ENCODE assay signal across 19 cellular contexts in genomic region chr3:179194931-179195330, GRCh38. TPM values are rescaled to one million over a fixed set of nuclear protein-coding genes. Genes with fewer than 3 reads are reported as not detected.
A peak's percentile ranks its signal among the peaks of the same experiment; 100 is the strongest.
DNase-seq lines count a peak whose midpoint lies in the region; ATAC-seq and TF ChIP-seq lines count a peak whose summit lies in the region.
"Had no signal": no experiment of that assay in that cellular context is flagged by ENCODE, and none has a peak within 500 bp of the region (broad histone marks: within the 10 kb centered on the region; RNA-seq: fewer than 3 reads in every experiment).

No MANE protein-coding gene starts in this region.

- H3K36me3 Mint-ChIP-seq in MCF 10A (ENCODE audit: insufficient read depth, unreplicated experiment): no peaks in the 10 kb centered on the region
- peaks cover 10% of the 10 kb centered on the region for H3K36me3 Mint-ChIP-seq in T-cell
- H3K36me3 Mint-ChIP-seq in immature natural killer cell: no peaks in the 10 kb centered on the region
- H3K36me3 Mint-ChIP-seq: activated naive CD4-positive, alpha-beta T cell treated with anti-CD3 and anti-CD28 coated beads, Interleukin-2, amount 50 U/mL, for 72 hours had no signal

- H3K4me3 Mint-ChIP-seq in MCF 10A (ENCODE audit: unreplicated experiment) (no peak overlapping the region), T-cell (no peak overlapping the region), immature natural killer cell (no peak overlapping the region)
- H3K4me3 Mint-ChIP-seq: brain; CD14-positive monocyte; dendritic cell treated with granulocyte-macrophage colony-stimulating factor and Interleukin-4, amounts not matched to agents 40 ng/mL and 50 ng/mL, for 4 days had no signal

- H3K27ac ChIP-seq in mammary epithelial cell (ENCODE audit: insufficient read depth, low read depth, low read length) (no peak overlapping the region), psoas muscle (peak overlapping the region; percentile 24), aorta (ENCODE audit: low read depth in 1 of 2, low read length in 2 of 2) (no peak overlapping the region), brain microvascular endothelial cell (no peak overlapping the region)
- H3K27ac ChIP-seq: epithelial cell of prostate had no signal

- H3K27ac Mint-ChIP-seq in MCF 10A (ENCODE audit: low read depth, unreplicated experiment) (peak overlapping the region; percentile 83), T-cell (peak overlapping the region; percentile 71 to 86), immature natural killer cell (peak overlapping the region in 4 of 6 donors; percentile 2 to 60 (median 32))
- H3K27ac Mint-ChIP-seq: activated naive CD4-positive, alpha-beta T cell treated with anti-CD3 and anti-CD28 coated beads, Interleukin-2, amount 50 U/mL, for 72 hours; dendritic cell treated with granulocyte-macrophage colony-stimulating factor and Interleukin-4, amounts not matched to agents 40 ng/mL and 50 ng/mL, for 4 days had no signal

- peaks cover 45% of the 10 kb centered on the region for H3K79me2 ChIP-seq in mammary epithelial cell (ENCODE audit: insufficient read depth, low read length)

- no peak overlapping the region for H3K9ac ChIP-seq in mammary epithelial cell (ENCODE audit: insufficient read depth, low read length)

- H3K27me3 ChIP-seq in mammary epithelial cell (ENCODE audit: insufficient read depth, low read length) (no peaks in the 10 kb centered on the region), psoas muscle (ENCODE audit: insufficient read depth in 3 of 3, low read length in 2 of 3) (no peaks in the 10 kb centered on the region), aorta (ENCODE audit: control insufficient read depth in 1 of 2, insufficient read depth in 2 of 2, low read length in 1 of 2) (no peaks in the 10 kb centered on the region), brain microvascular endothelial cell (replicated peaks) (no peaks in the 10 kb centered on the region)

- peaks cover 32% of the 10 kb centered on the region for H3K4me1 Mint-ChIP-seq in MCF 10A (ENCODE audit: insufficient read depth, unreplicated experiment)
- peaks cover 69 to 74% (median 69%) of the 10 kb centered on the region in 3 donors for H3K4me1 Mint-ChIP-seq in T-cell
- H3K4me1 Mint-ChIP-seq in immature natural killer cell: peaks cover 45 to 71% of the 10 kb centered on the region in 2 donors

- CTCF ChIA-PET in MCF 10A (lab: Yijun Ruan, JAX) (interaction anchor here (0.6 kb wide), 3 partner anchors 14 to 1764 kb away, joined by 3 to 6 read pairs (median 4); no protein-coding TSS in a partner anchor), mammary epithelial cell (lab: Charles Lee; ENCODE audit: low non-redundant PET) (no interaction called here), T-cell (lab: Charles Lee) (interaction anchor here (0.6 to 1.3 kb wide), 2 partner anchors 9 to 51 kb away, joined by 3 read pairs; no protein-coding TSS in a partner anchor)

- 45% methylated on average over 3 of the region's 4 CpGs for WGBS in mammary epithelial cell (ENCODE audit: low coverage, missing lambda C conversion rate)
- 12 to 31% (median 20%) methylated on average over 4 of the region's 4 CpGs for WGBS in psoas muscle, 3 donors
- 77 to 79% methylated on average over 4 of the region's 4 CpGs for WGBS in aorta, 2 donors

- no peak overlapping the region for H2AFZ ChIP-seq in mammary epithelial cell (ENCODE audit: low read depth, low read length)

- in situ Hi-C loops in mammary epithelial cell (cut with MboI; ENCODE audit: low sequenced_read_pairs in 2 of 2) (no loop called here), brain microvascular endothelial cell (cut with HindIII; ENCODE audit: low pct_ligation_motif_present, low sequenced_read_pairs) (no loop called here)

- no peaks in the 10 kb centered on the region for H4K20me1 ChIP-seq in mammary epithelial cell (ENCODE audit: insufficient read depth, low read length)

- no peak overlapping the region for H3K4me2 ChIP-seq in mammary epithelial cell (ENCODE audit: insufficient read depth, low read depth, low read length)

- POLR2A ChIA-PET in MCF 10A (lab: Yijun Ruan, JAX) (interaction anchor here (0.7 to 1.6 kb wide), 4 partner anchors 10 to 47 kb away, joined by 3 to 6 read pairs (median 5); partner anchors contain the start of gene PIK3CA), T-cell (lab: Charles Lee) (interaction anchor here (0.6 to 1.1 kb wide), 5 partner anchors 10 to 169 kb away, joined by 3 to 9 read pairs (median 4); no protein-coding TSS in a partner anchor)

- H3K9me3 Mint-ChIP-seq in MCF 10A (ENCODE audit: unreplicated experiment) (no peaks in the 10 kb centered on the region), T-cell (no peaks in the 10 kb centered on the region), immature natural killer cell (no peaks in the 10 kb centered on the region)
- H3K9me3 Mint-ChIP-seq: activated naive CD4-positive, alpha-beta T cell treated with anti-CD3 and anti-CD28 coated beads, Interleukin-2, amount 50 U/mL, for 72 hours; brain; dendritic cell treated with granulocyte-macrophage colony-stimulating factor and Interleukin-4, amounts not matched to agents 40 ng/mL and 50 ng/mL, for 4 days had no signal

- ATAC-seq in T-cell (replicated peaks in 1 of 4) (no peak), psoas muscle (no peak), aorta (ENCODE audit: low FRiP score) (no peak)

- H3K4me1 ChIP-seq in mammary epithelial cell (ENCODE audit: insufficient read depth, low read length) (peaks cover 3% of the 10 kb centered on the region), psoas muscle (peaks cover 33% of the 10 kb centered on the region), aorta (ENCODE audit: control insufficient read depth in 1 of 2, insufficient read depth in 2 of 2, low read length in 2 of 2) (peaks cover 4 to 10% of the 10 kb centered on the region in 2 donors)

- DNase-seq in MCF 10A (ENCODE audit: unreplicated experiment): no peak
- no peak for DNase-seq in mammary epithelial cell
- no peak for DNase-seq in T-cell
- DNase-seq in immature natural killer cell: no peak
- no peak for DNase-seq in psoas muscle
- no peak for DNase-seq in SW480 (ENCODE audit: low spot score)
- DNase-seq in aorta: no peak
- DNase-seq in brain microvascular endothelial cell: no peak
- DNase-seq: activated CD4-positive, alpha-beta T cell treated with anti-CD3 and anti-CD28 coated beads, Interleukin-2, amount 50 U/mL, for 4 hours; activated T-cell treated with anti-CD3 and anti-CD28 coated beads for 4 hours; foreskin melanocyte; NCI-H1436 treated with DMSO at 0.1 percent for 48 hours; stimulated activated CD4-positive, alpha-beta T cell treated with anti-CD3 and anti-CD28 coated beads, Interleukin-12 subunit alpha, Interleukin-12 subunit beta, amount 100 ng/mL, for 4 hours; SW 1271 had no signal

- no peaks in the 10 kb centered on the region for H3K9me3 ChIP-seq in mammary epithelial cell (replicated peaks; ENCODE audit: insufficient read depth, low read length)
- no peaks in the 10 kb centered on the region for H3K9me3 ChIP-seq in psoas muscle
- no peaks in the 10 kb centered on the region for H3K9me3 ChIP-seq in aorta (ENCODE audit: control insufficient read depth, low read length)

- dilution Hi-C loops in mammary epithelial cell (cut with HindIII; ENCODE audit: low sequenced_read_pairs): no loop called here

- TF ChIP-seq CTCF in MCF 10A (IDR thresholded peaks at IDR 0.05; ENCODE audit: unreplicated experiment) (no peak), mammary epithelial cell (conservative IDR thresholded peaks at IDR 0.05 in 1 of 2, IDR thresholded peaks at IDR 0.05 in 1 of 2; ENCODE audit: extremely low read depth in 1 of 2, insufficient read depth in 1 of 2, low read depth in 1 of 2, low read length in 2 of 2) (no peak), psoas muscle (IDR thresholded peaks at IDR 0.05) (no peak), brain microvascular endothelial cell (IDR thresholded peaks at IDR 0.05; ENCODE audit: low read depth, low read length, missing control alignments) (no peak)

- H3K36me3 ChIP-seq in mammary epithelial cell (ENCODE audit: insufficient read depth, low read length) (no peaks in the 10 kb centered on the region), psoas muscle (ENCODE audit: insufficient read depth in 1 of 2, low read depth in 1 of 2) (peaks cover 0 to 4% of the 10 kb centered on the region in 2 donors), aorta (ENCODE audit: control insufficient read depth in 1 of 2, insufficient read depth in 2 of 2, low read length in 1 of 2) (no peaks in the 10 kb centered on the region), brain microvascular endothelial cell (replicated peaks) (no peaks in the 10 kb centered on the region)

- no peaks in the 10 kb centered on the region for H3K27me3 Mint-ChIP-seq in MCF 10A (ENCODE audit: insufficient read depth, unreplicated experiment)
- no peaks in the 10 kb centered on the region for H3K27me3 Mint-ChIP-seq in T-cell
- peaks cover 0 to 3% (median 0%) of the 10 kb centered on the region in 3 donors for H3K27me3 Mint-ChIP-seq in immature natural killer cell (ENCODE audit: low read depth in 3 of 3)
- H3K27me3 Mint-ChIP-seq: dendritic cell treated with granulocyte-macrophage colony-stimulating factor and Interleukin-4, amounts not matched to agents 40 ng/mL and 50 ng/mL, for 4 days had no signal

- H3K4me3 ChIP-seq in mammary epithelial cell (replicated peaks in 1 of 3; ENCODE audit: insufficient read depth in 1 of 3, low read depth in 2 of 3, low read length in 3 of 3): no peak overlapping the region
- no peak overlapping the region for H3K4me3 ChIP-seq in psoas muscle
- H3K4me3 ChIP-seq in aorta (ENCODE audit: low read length in 2 of 2): no peak overlapping the region
- H3K4me3 ChIP-seq in brain microvascular endothelial cell (ENCODE audit: low read depth, low read length): no peak overlapping the region

- intact Hi-C loops in MCF 10A (cut with micrococcal nuclease): no loop called here
- intact Hi-C loops in mammary epithelial cell (cut with micrococcal nuclease): no loop called here
- intact Hi-C loops in psoas muscle (cut with DNase I): loop anchor here in 1 of 2 donors (5.0 kb wide), 1 partner anchor 43 kb away; no protein-coding TSS in a partner anchor
- intact Hi-C loops in aorta (cut with DNase I): no loop called here

- no TSS peak for BruUV-seq in MCF 10A (replicated peaks; lab: Mats Ljungman, UMichigan)
- BruUV-seq in mammary epithelial cell (replicated peaks; lab: Mats Ljungman, UMichigan): no TSS peak

RNA-seq across cellular contexts. Expression of gene PIK3CA, which starts 46.8 kb away (rescaled TPM):
- total RNA-seq in MCF 10A (2022) (18.1 and 20.7 TPM in 2 replicates), mammary epithelial cell (10 to 100 TPM; 20.0 to 24.7 TPM), T-cell (10 to 100 TPM; 33.8 to 43.5 (median 34.8) TPM), psoas muscle (10 to 100 TPM; 18.7 to 24.4 (median 20.0) TPM), aorta (10 to 100 TPM; 37.6 to 39.1 TPM)
- polyA plus RNA-seq in mammary epithelial cell (6.4 TPM), immature natural killer cell (10 to 100 TPM; 10.4 to 20.8 (median 17.2) TPM), psoas muscle (10 to 100 TPM in 1 of 3 donors, 1 to 10 TPM in 2; 5.6 to 17.3 (median 6.6) TPM), aorta (10 to 100 TPM in 1 of 2 donors, 1 to 10 TPM in 1; 7.6 to 13.9 TPM)
- 24.8 TPM for polyA minus RNA-seq in mammary epithelial cell

RNA-seq across cellular contexts. Expression of gene KCNMB3, which starts 56.0 kb away (rescaled TPM):
- total RNA-seq in MCF 10A (2022): 0.15 and 0.28 TPM in 2 replicates
- total RNA-seq in mammary epithelial cell: 1 to 10 TPM; 1.0 to 1.2 TPM
- polyA plus RNA-seq in mammary epithelial cell: 0.67 TPM
- not detected for polyA minus RNA-seq in mammary epithelial cell
- total RNA-seq in T-cell: 1 to 10 TPM in 4 of 5 donors, under 1 TPM in 1; 0.66 to 1.3 (median 1.1) TPM
- polyA plus RNA-seq in immature natural killer cell: under 1 TPM in 2 of 3 donors, not detected in 1; 0.20 to 0.43 TPM
- 1 to 10 TPM in 1 of 4 donors, under 1 TPM in 3; 0.44 to 1.6 (median 0.62) TPM for total RNA-seq in psoas muscle
- under 1 TPM; 0.65 to 0.85 (median 0.72) TPM for polyA plus RNA-seq in psoas muscle
- 1 to 10 TPM; 3.6 to 6.2 TPM for total RNA-seq in aorta
- polyA plus RNA-seq in aorta: 1 to 10 TPM; 2.5 to 4.4 TPM

Comparison
In these comparisons a context has a peak if more than half of its experiments do, and no peak if none do; other contexts are left out.
1. H3K27ac Mint-ChIP-seq: peak in every context shown above with its lines; median percentile 83 in MCF 10A; 78 in T-cell; 32 in immature natural killer cell.